In genomic region chr10:15408557-15408956, GRCh38 we compare ENCODE assay signal across 33 cellular contexts. TPM values are rescaled to one million over a fixed set of nuclear protein-coding genes. Genes with fewer than 3 reads are reported as not detected.
A peak's percentile ranks its signal among the peaks of the same experiment; 100 is the strongest.
DNase-seq lines count a peak whose midpoint lies in the region; ATAC-seq, FAIRE-seq and TF ChIP-seq lines count a peak whose summit lies in the region.
"Had no signal": no experiment of that assay in that cellular context is flagged by ENCODE, and none has a peak within 500 bp of the region (broad histone marks: within the 10 kb centered on the region; RNA-seq: fewer than 3 reads in every experiment).

No MANE protein-coding gene starts in this region.

- TF ChIP-seq CTCF in K562 (IDR thresholded peaks at IDR 0.05 in 2 of 3, conservative IDR thresholded peaks at IDR 0.05 in 1 of 3; ENCODE audit: insufficient read depth in 2 of 3, low read depth in 1 of 3, low read length in 3 of 3) = no peak

- H3K9me3 ChIP-seq in K562 (replicated peaks; ENCODE audit: control insufficient read depth, insufficient read depth, low read depth, low read length) (no peaks in the 10 kb centered on the region), trophoblast cell (ENCODE audit: insufficient read depth, low read depth, low read length) (no peaks in the 10 kb centered on the region)
- H3K9me3 ChIP-seq: A549, BE2C, Caco-2 had no signal

- no peak overlapping the region for H2AK5ac ChIP-seq in trophoblast cell (ENCODE audit: low read length)

- H3K23ac ChIP-seq in trophoblast cell (ENCODE audit: low read length) = peak overlapping the region; percentile 47

- no peaks in the 10 kb centered on the region for H3K79me1 ChIP-seq in trophoblast cell (ENCODE audit: low read length)

- no peak overlapping the region for H4K12ac ChIP-seq in trophoblast cell (ENCODE audit: low read depth, low read length)

- H3K14ac ChIP-seq in trophoblast cell (ENCODE audit: low read length) = no peak overlapping the region

- H3K79me2 ChIP-seq in K562 (ENCODE audit: control insufficient read depth, insufficient read depth, low read length) (no peaks in the 10 kb centered on the region), trophoblast cell (ENCODE audit: control insufficient read depth, insufficient read depth, low read length, poor library complexity) (no peaks in the 10 kb centered on the region)

- no peaks in the 10 kb centered on the region for H4K20me1 ChIP-seq in K562 (replicated peaks; ENCODE audit: control insufficient read depth, insufficient read depth, low read length)
- H4K20me1 ChIP-seq: BLaER1; BLaER1 treated with 17β-estradiol and CSF1 and Interleukin-3, amounts not matched to agents 10 nM and 100 nM had no signal

- no peak overlapping the region for H2BK12ac ChIP-seq in trophoblast cell (ENCODE audit: low read length)

- no peak overlapping the region for H3K18ac ChIP-seq in trophoblast cell (ENCODE audit: low read length)

- H2BK5ac ChIP-seq in trophoblast cell (ENCODE audit: low read depth, low read length, poor library complexity) = no peak overlapping the region

- TF ChIP-seq POLR2A in K562 (conservative IDR thresholded peaks at IDR 0.05) = no peak

- DNase-seq in K562 (ENCODE audit: extremely low read depth in 1 of 4, low spot score in 3 of 4) (peak in 1 of 4 experiments; percentile 15), trophoblast cell (no peak), cortex of kidney (lab: John Stamatoyannopoulos, UW) (no peak)
- DNase-seq: 8988T; ACHN; AML-193; BE2C; C1 segment of cervical spinal cord; Caco-2; Calu3; CD4-positive, alpha-beta memory T cell; CD4-positive, alpha-beta T cell; CD4-positive, CD25-positive, alpha-beta regulatory T cell; CD8-positive, alpha-beta memory T cell; CD8-positive, alpha-beta T cell; COR-L47; DMS 273 treated with DMSO at 0.1 percent for 48 hours; DMS153; DMS53; DMS79; DMS79 treated with DMSO at 0.1 percent for 48 hours; DND-41; EL had no signal

- no peak overlapping the region for H3K4me3 ChIP-seq in K562
- no peak overlapping the region for H3K4me3 ChIP-seq in trophoblast cell (ENCODE audit: low read depth, low read length)
- H3K4me3 ChIP-seq: A549; BLaER1; BLaER1 treated with 17β-estradiol and CSF1 and Interleukin-3, amounts not matched to agents 10 nM and 100 nM had no signal

- H3K27me3 ChIP-seq in K562 (ENCODE audit: control insufficient read depth in 2 of 2, insufficient read depth in 2 of 2, low read length in 2 of 2) = no peaks in the 10 kb centered on the region; a peak in 1 of 5 replicates
- no peaks in the 10 kb centered on the region for H3K27me3 ChIP-seq in trophoblast cell (ENCODE audit: insufficient read depth, low read length)
- H3K27me3 ChIP-seq: BE2C; BLaER1; BLaER1 treated with 17β-estradiol and CSF1 and Interleukin-3, amounts not matched to agents 10 nM and 100 nM had no signal

- POLR2A ChIA-PET in K562 (lab: Yijun Ruan, JAX) = interaction anchor here (0.7 kb wide), 1 partner anchor 272 kb away, joined by 3 read pairs; no protein-coding TSS in a partner anchor

- H3K4me2 ChIP-seq in K562 (ENCODE audit: insufficient read depth, low read length) (no peak overlapping the region), trophoblast cell (ENCODE audit: low read length) (no peak overlapping the region)
- H3K4me2 ChIP-seq: A549; BLaER1; BLaER1 treated with 17β-estradiol and CSF1 and Interleukin-3, amounts not matched to agents 10 nM and 100 nM had no signal

- intact Hi-C loops in K562 (cut with micrococcal nuclease) = no loop called here

- TF ChIP-seq EP300 in K562 (IDR thresholded peaks at IDR 0.05; ENCODE audit: low read length) = no peak

- no peak for FAIRE-seq in K562 (lab: Jason Lieb, UNC)
- FAIRE-seq: A204.1, A549, D721Med had no signal

- in situ Hi-C loops in K562 (cut with MboI) = no loop called here

- BruUV-seq in K562 (replicated peaks; lab: Mats Ljungman, UMichigan) = no TSS peak

- H3K9ac ChIP-seq in K562 (ENCODE audit: insufficient read depth in 1 of 2, low read depth in 2 of 2, low read length in 2 of 2) = no peak overlapping the region
- no peak overlapping the region for H3K9ac ChIP-seq in trophoblast cell (ENCODE audit: low read length)
- H3K9ac ChIP-seq: BLaER1; BLaER1 treated with 17β-estradiol and CSF1 and Interleukin-3, amounts not matched to agents 10 nM and 100 nM had no signal

- CTCF ChIA-PET in K562 (lab: Yijun Ruan, JAX; ENCODE audit: low intra/inter-chr PET ratio) = no interaction called here

- no peak overlapping the region for H3K27ac ChIP-seq in K562 (ENCODE audit: extremely low read depth, low read depth, low read length)
- no peak overlapping the region for H3K27ac ChIP-seq in trophoblast cell (ENCODE audit: low read depth, low read length)
- H3K27ac ChIP-seq: 22Rv1; A549; BLaER1; BLaER1 treated with 17β-estradiol and CSF1 and Interleukin-3, amounts not matched to agents 10 nM and 100 nM; C4-2B had no signal

- TF ChIP-seq RAD21 in K562 (CRISPR knock-in tag; conservative IDR thresholded peaks at IDR 0.05 in 1 of 2, IDR thresholded peaks at IDR 0.05 in 1 of 2) = no peak

- H2BK120ac ChIP-seq in trophoblast cell (ENCODE audit: insufficient read depth, low read length, poor library complexity) = no peak overlapping the region

- no peak overlapping the region for H4K8ac ChIP-seq in trophoblast cell (ENCODE audit: low read depth, low read length)

- no peak overlapping the region for H4K91ac ChIP-seq in trophoblast cell (ENCODE audit: low read depth, low read length)

- H3K9me1 ChIP-seq in K562 (ENCODE audit: control insufficient read depth, insufficient read depth, low read length) = no peaks in the 10 kb centered on the region

- H3K4me1 ChIP-seq in K562 (replicated peaks in 1 of 2; ENCODE audit: control insufficient read depth in 2 of 2, insufficient read depth in 2 of 2, low read length in 2 of 2) (peaks cover 0 to 5% of the 10 kb centered on the region in 2 experiments; a peak in 1 of 5 replicates), trophoblast cell (ENCODE audit: control insufficient read depth in 1 of 2, insufficient read depth in 2 of 2, low read length in 2 of 2) (no peaks in the 10 kb centered on the region)
- H3K4me1 ChIP-seq: A549, BE2C, BLaER1, Caco-2 had no signal

- H3K36me3 ChIP-seq in K562 (ENCODE audit: control insufficient read depth, insufficient read depth, low read length) (no peaks in the 10 kb centered on the region), trophoblast cell (ENCODE audit: control insufficient read depth in 1 of 2, insufficient read depth in 2 of 2, low read length in 2 of 2) (no peaks in the 10 kb centered on the region)
- H3K36me3 ChIP-seq: BE2C; BLaER1; BLaER1 treated with 17β-estradiol and CSF1 and Interleukin-3, amounts not matched to agents 10 nM and 100 nM had no signal

- no peak overlapping the region for H2AFZ ChIP-seq in K562 (ENCODE audit: low read depth, low read length)
- no peak overlapping the region for H2AFZ ChIP-seq in trophoblast cell (ENCODE audit: insufficient read depth, low read length, poor library complexity)

- ATAC-seq in K562 (no peak), GM18873 (IDR thresholded peaks at IDR 0.05; ENCODE audit: low FRiP score, unreplicated experiment) (no peak)
- ATAC-seq: A549; CD8-positive, alpha-beta T cell had no signal

- WGBS in K562 (ENCODE audit: insufficient coverage, low coverage, missing lambda C conversion rate) = 2% methylated on average over 5 of the region's 5 CpGs
- WGBS in trophoblast cell (ENCODE audit: extremely low coverage, insufficient coverage, insufficient read length) = no CpG with 5 or more reads among the region's 5 CpGs

- H3K4ac ChIP-seq in trophoblast cell (ENCODE audit: low read depth, low read length) = no peak overlapping the region

TF ChIP-seq in K562, 482 proteins besides CTCF, POLR2A, EP300 and RAD21 (continues in another document):
- TF ChIP-seq CCAR2 (IDR thresholded peaks at IDR 0.05; ENCODE audit: low read depth, low read length) = no peak

RNA-seq across cellular contexts. Expression of gene FAM171A1, which starts 37.5 kb away (rescaled TPM):
- 1.8 and 5.6 TPM in 2 replicates for total RNA-seq in K562 (2011; cell fraction: chromatin; rRNA removed; ENCODE audit: low replicate concordance)
- total RNA-seq in K562 (2011; cell fraction: nucleolus; rRNA removed) = 2.9 and 5.2 TPM in 2 replicates
- 3.8 and 6.3 TPM in 2 replicates for total RNA-seq in K562 (2011; cell fraction: nucleoplasm; rRNA removed)
- total RNA-seq in K562 (2014; rRNA removed) = 4.5 and 5.2 TPM in 2 replicates
- total RNA-seq in K562 (2014; rRNA removed; fragmentation: Illumina TruSeq; extraction: Trizol) = 2.8 and 3.3 TPM in 2 replicates
- total RNA-seq in K562 (2015; rRNA removed; fragmentation: Illumina TruSeq; extraction: Trizol) = 4.5 and 4.8 TPM in 2 replicates
- total RNA-seq in K562 (2021) = 7.7 and 8.2 TPM in 2 replicates
- 7.8 and 14.2 TPM in 2 replicates for polyA plus RNA-seq in K562 (2011; rRNA removed)
- 10.2 and 16.3 TPM in 2 replicates for polyA plus RNA-seq in K562 (2011; cell fraction: cytosol; rRNA removed)
- polyA plus RNA-seq in K562 (2011; cell fraction: nucleus; rRNA removed) = 6.8 and 8.9 TPM in 2 replicates
- 9.1 and 10.0 TPM in 2 replicates for polyA plus RNA-seq in K562 (2012)
- polyA plus RNA-seq in K562 (2014; fragmentation: Illumina TruSeq; extraction: Trizol) = 6.9 and 7.3 TPM in 2 replicates
- under 1 TPM; 0.51 to 0.94 TPM for polyA plus RNA-seq in K562 (2014; fragmentation: Nextera tagmentation; extraction: Ambion mirVana)
- polyA plus RNA-seq in K562 (2014; rRNA removed) = 5.3 and 5.7 TPM in 2 replicates
- 7.6 and 11.3 TPM in 2 replicates for polyA minus RNA-seq in K562 (2011; rRNA and poly(A)+ RNA removed)
- polyA minus RNA-seq in K562 (2011; cell fraction: cytosol; rRNA and poly(A)+ RNA removed) = 7.3 and 11.0 TPM in 2 replicates
- 2.8 and 3.8 TPM in 2 replicates for polyA minus RNA-seq in K562 (2011; cell fraction: nucleus; rRNA and poly(A)+ RNA removed)
- polyA plus RNA-seq in trophoblast cell (2013) = 31.2 and 31.3 TPM in 2 replicates
- total RNA-seq: B cell had no signal
- polyA plus RNA-seq: CD14-positive monocyte had no signal
